ENCODE assay signal across 8 cellular contexts in the genomic region with DNA sequence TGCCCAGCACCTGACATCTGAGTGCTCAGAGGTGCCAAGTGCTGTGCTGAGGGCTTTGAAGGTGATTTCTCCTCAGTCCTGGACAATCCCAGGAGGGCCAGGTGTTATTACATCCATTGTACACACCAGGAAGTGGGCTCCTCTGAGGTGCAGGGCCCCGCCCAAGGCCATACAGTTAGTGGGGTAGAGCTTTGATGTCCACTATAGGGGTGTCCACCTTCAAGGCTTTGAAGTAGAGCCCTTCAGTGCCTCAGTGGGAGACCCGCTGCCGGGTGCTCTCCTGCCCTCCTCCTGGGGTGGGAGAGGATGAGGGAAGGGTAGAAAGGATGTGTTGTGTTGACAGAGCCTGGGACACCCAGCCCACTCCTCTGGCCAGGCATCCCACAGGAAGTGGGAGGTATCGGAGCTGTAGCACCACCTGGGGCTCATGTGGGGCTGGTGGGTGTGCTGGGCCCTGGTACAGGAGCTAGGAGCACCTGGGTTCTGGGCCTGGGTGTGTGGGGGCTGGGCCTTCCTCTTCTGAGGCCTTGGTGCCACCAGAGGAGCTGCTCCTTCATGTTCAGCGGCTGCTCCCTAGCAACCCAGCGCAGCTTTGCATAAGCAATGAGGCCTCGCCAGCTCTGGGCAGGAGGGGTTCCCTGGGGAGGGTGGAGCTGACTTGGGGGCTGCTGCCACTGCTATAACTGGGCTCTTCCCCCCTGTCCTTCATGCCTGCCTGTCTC. TPM values are rescaled to one million over a fixed set of nuclear protein-coding genes. Genes with fewer than 3 reads are reported as not detected.
DNase-seq lines count a peak whose midpoint lies in the region; ATAC-seq and TF ChIP-seq lines count a peak whose summit lies in the region.

No MANE protein-coding gene starts in this region.

- no peak overlapping the region for H2AFZ ChIP-seq in mammary epithelial cell (ENCODE audit: low read depth, low read length)

- H3K36me3 ChIP-seq in mammary epithelial cell (ENCODE audit: insufficient read depth, low read length) (peaks cover 12% of the 10 kb centered on the region), iPS-15b (ENCODE audit: control insufficient read depth, insufficient read depth, low read length) (no peaks in the 10 kb centered on the region), transverse colon (peaks cover 0 to 7% (median 3%) of the 10 kb centered on the region in 4 donors)

- in situ Hi-C loops in mammary epithelial cell (cut with MboI; ENCODE audit: low sequenced_read_pairs in 2 of 2) = no loop called here
- in situ Hi-C loops in transverse colon (cut with MboI; ENCODE audit: low pct_ligation_motif_present in 1 of 4, low pct_unique_long_range_greater_than_20kb in 1 of 4, low sequenced_read_pairs in 3 of 4) = no loop called here

- TF ChIP-seq POLR2A in transverse colon (IDR thresholded peaks at IDR 0.05) = no peak

- dilution Hi-C loops in mammary epithelial cell (cut with HindIII; ENCODE audit: low sequenced_read_pairs) = no loop called here

- WGBS in mammary epithelial cell (ENCODE audit: low coverage, missing lambda C conversion rate) = 82% methylated on average over 5 of the region's 7 CpGs
- WGBS in transverse colon (ENCODE audit: low coverage in 1 of 2), 2 donors = 57 to 60% methylated on average over 1 to 6 of the region's 7 CpGs

- H3K27ac Mint-ChIP-seq in MCF 10A (ENCODE audit: low read depth, unreplicated experiment) (peak overlapping the region; percentile 16), T-helper 17 cell (peak overlapping the region; percentile 90)

- no peaks in the 10 kb centered on the region for H4K20me1 ChIP-seq in mammary epithelial cell (ENCODE audit: insufficient read depth, low read length)

- H3K36me3 Mint-ChIP-seq in MCF 10A (ENCODE audit: insufficient read depth, unreplicated experiment) (peaks cover 25% of the 10 kb centered on the region), T-helper 17 cell (ENCODE audit: low read depth) (peaks cover 2% of the 10 kb centered on the region)

- H3K9ac ChIP-seq in mammary epithelial cell (ENCODE audit: insufficient read depth, low read length) (no peak overlapping the region), iPS-15b (ENCODE audit: low read depth, low read length) (no peak overlapping the region)

- H3K27me3 ChIP-seq in mammary epithelial cell (ENCODE audit: insufficient read depth, low read length) (no peaks in the 10 kb centered on the region), iPS-15b (ENCODE audit: control insufficient read depth, insufficient read depth, low read length) (no peaks in the 10 kb centered on the region), transverse colon (no peaks in the 10 kb centered on the region)

- CTCF ChIA-PET in MCF 10A (lab: Yijun Ruan, JAX) (interaction anchor here (0.7 kb wide), 1 partner anchor 271 kb away, joined by 3 read pairs; no protein-coding TSS in a partner anchor), mammary epithelial cell (lab: Charles Lee; ENCODE audit: low non-redundant PET) (interaction anchor here (0.6 kb wide), 1 partner anchor 199 kb away, joined by 4 read pairs; no protein-coding TSS in a partner anchor)

- H3K9me3 ChIP-seq in mammary epithelial cell (replicated peaks; ENCODE audit: insufficient read depth, low read length) = no peaks in the 10 kb centered on the region
- no peaks in the 10 kb centered on the region for H3K9me3 ChIP-seq in T-helper 17 cell (ENCODE audit: control insufficient read depth, low read length, poor library complexity, severe bottlenecking)
- no peaks in the 10 kb centered on the region for H3K9me3 ChIP-seq in iPS-15b (ENCODE audit: control insufficient read depth, insufficient read depth, low read length)
- H3K9me3 ChIP-seq in transverse colon = no peaks in the 10 kb centered on the region

- no TSS peak for BruUV-seq in MCF 10A (replicated peaks; lab: Mats Ljungman, UMichigan)
- BruUV-seq in mammary epithelial cell (replicated peaks; lab: Mats Ljungman, UMichigan) = no TSS peak

- H3K4me3 Mint-ChIP-seq in MCF 10A (ENCODE audit: unreplicated experiment) (no peak overlapping the region), T-helper 17 cell (peak overlapping the region; percentile 55)

- H3K4me2 ChIP-seq in mammary epithelial cell (ENCODE audit: insufficient read depth, low read depth, low read length) = no peak overlapping the region

- H3K4me3 ChIP-seq in mammary epithelial cell (replicated peaks in 1 of 3; ENCODE audit: insufficient read depth in 1 of 3, low read depth in 2 of 3, low read length in 3 of 3) = no peak overlapping the region
- peak overlapping the region; percentile 30 for H3K4me3 ChIP-seq in iPS-15b (ENCODE audit: low read depth, low read length)
- H3K4me3 ChIP-seq in transverse colon = no peak overlapping the region

- peak; percentile 82 for ATAC-seq in T-helper 17 cell
- ATAC-seq in HG03521 (IDR thresholded peaks at IDR 0.05; ENCODE audit: unreplicated experiment) = no peak

- H3K4me1 ChIP-seq in mammary epithelial cell (ENCODE audit: insufficient read depth, low read length) (peaks cover 79% of the 10 kb centered on the region), iPS-15b (ENCODE audit: control insufficient read depth, insufficient read depth, low read length) (peaks cover 36% of the 10 kb centered on the region), transverse colon (peaks cover 67 to 99% (median 77%) of the 10 kb centered on the region in 4 donors)

- H3K4me1 Mint-ChIP-seq in MCF 10A (ENCODE audit: insufficient read depth, unreplicated experiment) (peaks cover 39% of the 10 kb centered on the region), T-helper 17 cell (peaks cover 70% of the 10 kb centered on the region)

- no peaks in the 10 kb centered on the region for H3K27me3 Mint-ChIP-seq in MCF 10A (ENCODE audit: insufficient read depth, unreplicated experiment)
- no peaks in the 10 kb centered on the region for H3K27me3 Mint-ChIP-seq in T-helper 17 cell

- POLR2A ChIA-PET in MCF 10A (lab: Yijun Ruan, JAX) = interaction anchor here (1.2 kb wide), 1 partner anchor 8 kb away, joined by 4 read pairs; the partner anchor contains the start of gene LASP1

- H3K79me2 ChIP-seq in mammary epithelial cell (ENCODE audit: insufficient read depth, low read length) = peaks cover 84% of the 10 kb centered on the region

- TF ChIP-seq CTCF in MCF 10A (IDR thresholded peaks at IDR 0.05; ENCODE audit: unreplicated experiment) (no peak), mammary epithelial cell (conservative IDR thresholded peaks at IDR 0.05 in 1 of 2, IDR thresholded peaks at IDR 0.05 in 1 of 2; ENCODE audit: extremely low read depth in 1 of 2, insufficient read depth in 1 of 2, low read depth in 1 of 2, low read length in 2 of 2) (no peak), transverse colon (IDR thresholded peaks at IDR 0.05) (no peak)

- DNase-seq in MCF 10A (ENCODE audit: unreplicated experiment) (no peak), mammary epithelial cell (no peak), T-helper 17 cell (no peak), transverse colon (peak; percentile 43), KG1 (lab: John Stamatoyannopoulos, UW) (no peak), GM03348 (ENCODE audit: low spot score) (no peak)

- H3K9me3 Mint-ChIP-seq in MCF 10A (ENCODE audit: unreplicated experiment) = no peaks in the 10 kb centered on the region

- no peak for TF ChIP-seq EP300 in transverse colon (IDR thresholded peaks at IDR 0.05; ENCODE audit: low read depth)

- intact Hi-C loops in MCF 10A (cut with micrococcal nuclease) (no loop called here), mammary epithelial cell (cut with micrococcal nuclease) (no loop called here), transverse colon (cut with DNase I; ENCODE audit: low total_unique reads) (no loop called here)

- no peak overlapping the region for H3K27ac ChIP-seq in mammary epithelial cell (ENCODE audit: insufficient read depth, low read depth, low read length)
- H3K27ac ChIP-seq in transverse colon = peak overlapping the region; percentile 27 to 55 (median 46)

RNA-seq across cellular contexts. Expression of gene LASP1, which starts 7.4 kb away (rescaled TPM):
- total RNA-seq in MCF 10A (2022) (65.1 and 68.1 TPM in 2 replicates), mammary epithelial cell (100 to 1,000 TPM; 111 to 154 TPM), T-helper 17 cell (100 to 1,000 TPM; 106 to 115 TPM), transverse colon (100 to 1,000 TPM; 117 to 553 (median 307) TPM)
- polyA plus RNA-seq in mammary epithelial cell = 92.4 TPM
- 211 TPM for polyA minus RNA-seq in mammary epithelial cell

RNA-seq across cellular contexts. Expression of gene RPL23, which starts 23.8 kb away (rescaled TPM):
- 1,891 and 2,060 TPM in 2 replicates for total RNA-seq in MCF 10A (2022)
- 1,000 to 10,000 TPM in 1 of 2 donors, 100 to 1,000 TPM in 1; 693 to 1,265 TPM for total RNA-seq in mammary epithelial cell
- polyA plus RNA-seq in mammary epithelial cell = 2,470 TPM
- polyA minus RNA-seq in mammary epithelial cell = 585 TPM
- 1,000 to 10,000 TPM; 1,821 to 1,859 TPM for total RNA-seq in T-helper 17 cell
- 1,000 to 10,000 TPM in 1 of 4 donors, 100 to 1,000 TPM in 3; 386 to 1,109 (median 710) TPM for total RNA-seq in transverse colon

RNA-seq across cellular contexts. Expression of gene CWC25, which starts 52.2 kb away (rescaled TPM):
- total RNA-seq in MCF 10A (2022) (21.9 and 23.4 TPM in 2 replicates), mammary epithelial cell (10 to 100 TPM in 1 of 2 donors, 1 to 10 TPM in 1; 9.2 to 18.0 TPM), T-helper 17 cell (10 to 100 TPM; 69.6 to 88.5 TPM), transverse colon (10 to 100 TPM; 22.1 to 97.3 (median 37.5) TPM)
- polyA plus RNA-seq in mammary epithelial cell = 11.8 TPM
- polyA minus RNA-seq in mammary epithelial cell = 9.4 TPM
